Comparison of ENCODE assay signal across 8 cellular contexts in the genomic region with DNA sequence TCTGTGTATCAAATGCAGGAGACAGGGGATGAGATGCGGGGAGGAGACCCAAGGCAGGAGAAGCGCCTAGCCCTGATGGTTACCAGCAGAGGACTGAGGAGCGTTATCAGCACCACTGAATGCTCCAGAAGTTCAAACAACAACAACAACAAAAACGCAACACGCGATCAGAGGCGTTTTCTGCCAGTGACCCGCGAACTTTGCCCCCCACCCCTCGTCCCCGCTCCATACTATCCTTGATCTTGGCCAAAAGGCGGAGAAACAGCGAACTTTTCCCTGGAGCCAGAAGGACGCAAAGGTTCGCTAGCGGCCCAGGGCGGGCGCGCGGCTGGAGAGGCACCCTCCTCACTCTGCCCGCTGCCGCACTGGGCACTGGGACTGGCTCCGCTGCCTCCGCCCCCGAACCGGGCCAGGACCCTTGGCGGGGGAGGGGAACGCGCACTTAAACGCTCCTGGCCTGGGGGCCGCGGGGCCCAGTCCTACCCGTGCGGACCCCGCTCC. TPM values are rescaled to one million over a fixed set of nuclear protein-coding genes. Genes with fewer than 3 reads are reported as not detected.
DNase-seq lines count a peak whose midpoint lies in the region; ATAC-seq and TF ChIP-seq lines count a peak whose summit lies in the region.

No MANE protein-coding gene starts in this region.

- H3K36me3 Mint-ChIP-seq in activated naive CD4-positive, alpha-beta T cell treated with anti-CD3 and anti-CD28 coated beads for 36 hours (ENCODE audit: low read depth) = no peaks in the 10 kb centered on the region
- no peaks in the 10 kb centered on the region for H3K36me3 Mint-ChIP-seq in memory B cell

- DNase-seq in activated naive CD4-positive, alpha-beta T cell treated with anti-CD3 and anti-CD28 coated beads for 36 hours = no peak
- no peak for DNase-seq in activated naive CD4-positive, alpha-beta T cell (lab: John Stamatoyannopoulos, UW)
- DNase-seq in dorsolateral prefrontal cortex = peak in 2 of 10 donors; percentile 6 to 45
- no peak for DNase-seq in memory B cell (ENCODE audit: low spot score in 2 of 2)
- peak; percentile 29 to 41 for DNase-seq in uterus
- DNase-seq in GDM1 (lab: John Stamatoyannopoulos, UW) = no peak
- DNase-seq in posterior vena cava (ENCODE audit: low spot score) = no peak

- no peaks in the 10 kb centered on the region for H3K9me3 ChIP-seq in uterus

- H3K27ac ChIP-seq in dorsolateral prefrontal cortex (peak overlapping the region in 33 of 59 donors; percentile 2 to 87 (median 42)), uterus (peak overlapping the region; percentile 81 to 94)

- peaks cover 27% of the 10 kb centered on the region for H3K4me1 Mint-ChIP-seq in activated naive CD4-positive, alpha-beta T cell treated with anti-CD3 and anti-CD28 coated beads for 36 hours (ENCODE audit: low read depth)
- H3K4me1 Mint-ChIP-seq in memory B cell = peaks cover 10% of the 10 kb centered on the region

- ATAC-seq in memory B cell (ENCODE audit: low read depth) = no peak
- ATAC-seq in HG03520 (IDR thresholded peaks at IDR 0.05; ENCODE audit: unreplicated experiment) = no peak

- H3K9me3 Mint-ChIP-seq in activated naive CD4-positive, alpha-beta T cell treated with anti-CD3 and anti-CD28 coated beads for 36 hours = no peaks in the 10 kb centered on the region
- H3K9me3 Mint-ChIP-seq in memory B cell = no peaks in the 10 kb centered on the region

- H3K4me3 Mint-ChIP-seq in activated naive CD4-positive, alpha-beta T cell treated with anti-CD3 and anti-CD28 coated beads for 36 hours = peak overlapping the region; percentile 78
- peak overlapping the region; percentile 82 for H3K4me3 Mint-ChIP-seq in memory B cell

- no peaks in the 10 kb centered on the region for H3K36me3 ChIP-seq in uterus

- no peak for TF ChIP-seq POLR2A in uterus (IDR thresholded peaks at IDR 0.05)

- CTCF ChIA-PET in activated naive CD4-positive, alpha-beta T cell treated with anti-CD3 and anti-CD28 coated beads for 36 hours (lab: Charles Lee) = interaction anchor here (0.6 to 1.5 kb wide), 5 partner anchors 18 to 222 kb away, joined by 3 to 4 read pairs (median 3); no protein-coding TSS in a partner anchor

- H3K4me1 ChIP-seq in uterus = no peaks in the 10 kb centered on the region

- H3K27me3 ChIP-seq in dorsolateral prefrontal cortex (peaks cover 0 to 25% (median 7%) of the 10 kb centered on the region in 45 donors), uterus (no peaks in the 10 kb centered on the region)

- TF ChIP-seq CTCF in dorsolateral prefrontal cortex (IDR thresholded peaks at IDR 0.05 in 54 of 56, conservative IDR thresholded peaks at IDR 0.05 in 2 of 56; ENCODE audit: low read depth in 1 of 56, partially characterized antibody in 56 of 56) (no peak), uterus (IDR thresholded peaks at IDR 0.05) (no peak)

- intact Hi-C loops in activated naive CD4-positive, alpha-beta T cell treated with anti-CD3 and anti-CD28 coated beads for 36 hours (cut with micrococcal nuclease) = loop anchor here (1.0 to 10.0 kb wide), 7 partner anchors 79 to 496 kb away; a partner anchor contains a TSS
- intact Hi-C loops in dorsolateral prefrontal cortex (cut with DNase I) = loop anchor here in 1 of 2 donors (10.0 kb wide), 3 partner anchors 226 to 556 kb away; a partner anchor contains a TSS
- intact Hi-C loops in uterus (cut with DNase I; ENCODE audit: low total_unique reads) = loop anchor here (10.0 kb wide), 1 partner anchor 274 kb away; a partner anchor contains a TSS
- intact Hi-C loops in posterior vena cava (cut with DNase I) = loop anchor here (10.0 kb wide), 3 partner anchors 144 to 274 kb away; a partner anchor contains a TSS

- H3K27me3 Mint-ChIP-seq in activated naive CD4-positive, alpha-beta T cell treated with anti-CD3 and anti-CD28 coated beads for 36 hours (ENCODE audit: low read depth) = no peaks in the 10 kb centered on the region
- H3K27me3 Mint-ChIP-seq in memory B cell = no peaks in the 10 kb centered on the region

- H3K4me3 ChIP-seq in dorsolateral prefrontal cortex (peak overlapping the region; percentile 14 to 78 (median 64)), uterus (peak overlapping the region; percentile 72 to 78)

- H3K27ac Mint-ChIP-seq in activated naive CD4-positive, alpha-beta T cell treated with anti-CD3 and anti-CD28 coated beads for 36 hours = no peak overlapping the region
- H3K27ac Mint-ChIP-seq in memory B cell = no peak overlapping the region

RNA-seq across cellular contexts. Expression of a gene that starts 0.7 kb away (rescaled TPM):
- total RNA-seq in activated naive CD4-positive, alpha-beta T cell treated with anti-CD3 and anti-CD28 coated beads for 36 hours = 10 to 100 TPM; 47.4 to 53.5 TPM
- total RNA-seq in dorsolateral prefrontal cortex (100 to 1,000 TPM in 19 of 120 experiments, 10 to 100 TPM in 101; 44.6 to 161 (median 78.7) TPM), uterus (100 to 1,000 TPM in 1 of 4 donors, 10 to 100 TPM in 3; 32.0 to 256 (median 90.6) TPM), posterior vena cava (10 to 100 TPM; 55.4 to 75.1 TPM)

RNA-seq across cellular contexts. Expression of a gene that starts 6.2 kb away (rescaled TPM):
- total RNA-seq in activated naive CD4-positive, alpha-beta T cell treated with anti-CD3 and anti-CD28 coated beads for 36 hours = 10 to 100 TPM; 71.8 to 79.2 TPM
- 100 to 1,000 TPM in 20 of 120 experiments, 10 to 100 TPM in 100; 53.5 to 119 (median 87.1) TPM for total RNA-seq in dorsolateral prefrontal cortex
- total RNA-seq in uterus = 100 to 1,000 TPM in 1 of 4 donors, 10 to 100 TPM in 3; 29.2 to 151 (median 84.6) TPM
- 100 to 1,000 TPM; 101 to 137 TPM for total RNA-seq in posterior vena cava

Comparison
In these comparisons a context has a peak if more than half of its experiments do, and no peak if none do; other contexts are left out.
1. DNase-seq: peak in uterus (2 of 2); none in activated naive CD4-positive, alpha-beta T cell treated with anti-CD3 and anti-CD28 coated beads for 36 hours (single experiment), activated naive CD4-positive, alpha-beta T cell (0 of 4), memory B cell (0 of 2), GDM1 (single experiment) and posterior vena cava (single experiment).